ENCODE assay signal across 1 cellular context in genomic region chr7:128860158-128861073, GRCh38.
TF ChIP-seq lines count a peak whose summit lies in the region.

No MANE protein-coding gene starts in this region.

TF ChIP-seq in K562, 482 proteins besides CTCF, POLR2A, EP300 and RAD21 (continued from another document and continues in another):
- TF ChIP-seq TAF1 (IDR thresholded peaks at IDR 0.05; ENCODE audit: control insufficient read depth, extremely low read depth, insufficient read depth, low read length, severe bottlenecking) = peak; percentile 60
- TF ChIP-seq NFIC (IDR thresholded peaks at IDR 0.05) = peak; percentile 89
- TF ChIP-seq ZBTB5 (IDR thresholded peaks at IDR 0.05) = no peak
- 0 out of 2 replicates have a peak, but pooled peaks have one; percentile 14 for TF ChIP-seq ESRRA (IDR thresholded peaks at IDR 0.05; ENCODE audit: borderline replicate concordance, low read depth)
- TF ChIP-seq ZNF175 (CRISPR knock-in tag; IDR thresholded peaks at IDR 0.05; ENCODE audit: low read depth) = no peak
- TF ChIP-seq, protein P1, sequence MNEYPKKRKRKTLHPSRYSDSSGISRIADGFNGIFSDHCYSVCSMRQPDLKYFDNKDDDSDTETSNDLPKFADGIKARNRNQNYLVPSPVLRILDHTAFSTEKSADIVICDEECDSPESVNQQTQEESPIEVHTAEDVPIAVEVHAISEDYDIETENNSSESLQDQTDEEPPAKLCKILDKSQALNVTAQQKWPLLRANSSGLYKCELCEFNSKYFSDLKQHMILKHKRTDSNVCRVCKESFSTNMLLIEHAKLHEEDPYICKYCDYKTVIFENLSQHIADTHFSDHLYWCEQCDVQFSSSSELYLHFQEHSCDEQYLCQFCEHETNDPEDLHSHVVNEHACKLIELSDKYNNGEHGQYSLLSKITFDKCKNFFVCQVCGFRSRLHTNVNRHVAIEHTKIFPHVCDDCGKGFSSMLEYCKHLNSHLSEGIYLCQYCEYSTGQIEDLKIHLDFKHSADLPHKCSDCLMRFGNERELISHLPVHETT (CRISPR knock-in tag; conservative IDR thresholded peaks at IDR 0.05 in 1 of 2, IDR thresholded peaks at IDR 0.05 in 1 of 2) = no peak
- no peak for TF ChIP-seq NCOA2 (IDR thresholded peaks at IDR 0.05; ENCODE audit: partially characterized antibody in 2 of 2)
- TF ChIP-seq OTX1 (CRISPR knock-in tag; IDR thresholded peaks at IDR 0.05) = peak; percentile 98
- peak; percentile 93 for TF ChIP-seq TEAD4 (IDR thresholded peaks at IDR 0.05; ENCODE audit: low read length)
- TF ChIP-seq TEAD4 (CRISPR knock-in tag; IDR thresholded peaks at IDR 0.05; ENCODE audit: borderline replicate concordance) = no peak
- TF ChIP-seq ZNF668 (CRISPR knock-in tag; IDR thresholded peaks at IDR 0.05) = no peak
- no peak for TF ChIP-seq KLF6 (CRISPR knock-in tag; IDR thresholded peaks at IDR 0.05; ENCODE audit: borderline replicate concordance)
- peak; percentile 10 to 25; a peak in 1 of 4 replicates for TF ChIP-seq SRF (CRISPR knock-in tag; IDR thresholded peaks at IDR 0.05)
- TF ChIP-seq MAZ (CRISPR knock-in tag; conservative IDR thresholded peaks at IDR 0.05 in 1 of 2, IDR thresholded peaks at IDR 0.05 in 1 of 2) = peak; percentile 81 to 89
- TF ChIP-seq, protein P2, sequence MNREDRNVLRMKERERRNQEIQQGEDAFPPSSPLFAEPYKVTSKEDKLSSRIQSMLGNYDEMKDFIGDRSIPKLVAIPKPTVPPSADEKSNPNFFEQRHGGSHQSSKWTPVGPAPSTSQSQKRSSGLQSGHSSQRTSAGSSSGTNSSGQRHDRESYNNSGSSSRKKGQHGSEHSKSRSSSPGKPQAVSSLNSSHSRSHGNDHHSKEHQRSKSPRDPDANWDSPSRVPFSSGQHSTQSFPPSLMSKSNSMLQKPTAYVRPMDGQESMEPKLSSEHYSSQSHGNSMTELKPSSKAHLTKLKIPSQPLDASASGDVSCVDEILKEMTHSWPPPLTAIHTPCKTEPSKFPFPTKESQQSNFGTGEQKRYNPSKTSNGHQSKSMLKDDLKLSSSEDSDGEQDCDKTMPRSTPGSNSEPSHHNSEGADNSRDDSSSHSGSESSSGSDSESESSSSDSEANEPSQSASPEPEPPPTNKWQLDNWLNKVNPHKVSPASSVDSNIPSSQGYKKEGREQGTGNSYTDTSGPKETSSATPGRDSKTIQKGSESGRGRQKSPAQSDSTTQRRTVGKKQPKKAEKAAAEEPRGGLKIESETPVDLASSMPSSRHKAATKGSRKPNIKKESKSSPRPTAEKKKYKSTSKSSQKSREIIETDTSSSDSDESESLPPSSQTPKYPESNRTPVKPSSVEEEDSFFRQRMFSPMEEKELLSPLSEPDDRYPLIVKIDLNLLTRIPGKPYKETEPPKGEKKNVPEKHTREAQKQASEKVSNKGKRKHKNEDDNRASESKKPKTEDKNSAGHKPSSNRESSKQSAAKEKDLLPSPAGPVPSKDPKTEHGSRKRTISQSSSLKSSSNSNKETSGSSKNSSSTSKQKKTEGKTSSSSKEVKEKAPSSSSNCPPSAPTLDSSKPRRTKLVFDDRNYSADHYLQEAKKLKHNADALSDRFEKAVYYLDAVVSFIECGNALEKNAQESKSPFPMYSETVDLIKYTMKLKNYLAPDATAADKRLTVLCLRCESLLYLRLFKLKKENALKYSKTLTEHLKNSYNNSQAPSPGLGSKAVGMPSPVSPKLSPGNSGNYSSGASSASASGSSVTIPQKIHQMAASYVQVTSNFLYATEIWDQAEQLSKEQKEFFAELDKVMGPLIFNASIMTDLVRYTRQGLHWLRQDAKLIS (CRISPR knock-in tag; IDR thresholded peaks at IDR 0.05) = no peak
- TF ChIP-seq FOS (IDR thresholded peaks at IDR 0.05; ENCODE audit: extremely low read depth, insufficient read length) = no peak
- TF ChIP-seq, protein P3, sequence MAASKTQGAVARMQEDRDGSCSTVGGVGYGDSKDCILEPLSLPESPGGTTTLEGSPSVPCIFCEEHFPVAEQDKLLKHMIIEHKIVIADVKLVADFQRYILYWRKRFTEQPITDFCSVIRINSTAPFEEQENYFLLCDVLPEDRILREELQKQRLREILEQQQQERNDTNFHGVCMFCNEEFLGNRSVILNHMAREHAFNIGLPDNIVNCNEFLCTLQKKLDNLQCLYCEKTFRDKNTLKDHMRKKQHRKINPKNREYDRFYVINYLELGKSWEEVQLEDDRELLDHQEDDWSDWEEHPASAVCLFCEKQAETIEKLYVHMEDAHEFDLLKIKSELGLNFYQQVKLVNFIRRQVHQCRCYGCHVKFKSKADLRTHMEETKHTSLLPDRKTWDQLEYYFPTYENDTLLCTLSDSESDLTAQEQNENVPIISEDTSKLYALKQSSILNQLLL (CRISPR knock-in tag; IDR thresholded peaks at IDR 0.05; ENCODE audit: borderline replicate concordance) = no peak
- peak; percentile 78; the same call in 1 of the 2 replicates for TF ChIP-seq ZNF232 (CRISPR knock-in tag; IDR thresholded peaks at IDR 0.05)
- peak; percentile 50; the same call in 1 of the 2 replicates for TF ChIP-seq ARID3A (IDR thresholded peaks at IDR 0.05; ENCODE audit: borderline replicate concordance, low read depth, low read length)
- TF ChIP-seq ZNF354B (CRISPR knock-in tag; IDR thresholded peaks at IDR 0.05) = no peak
- peak; percentile 96 for TF ChIP-seq MYNN (IDR thresholded peaks at IDR 0.05)
- no peak for TF ChIP-seq MYNN (CRISPR knock-in tag; IDR thresholded peaks at IDR 0.05)
- TF ChIP-seq MCM3 (IDR thresholded peaks at IDR 0.05) = no peak
- no peak for TF ChIP-seq HDAC8 (tag; IDR thresholded peaks at IDR 0.05)
- TF ChIP-seq ZFPM2 (CRISPR knock-in tag; IDR thresholded peaks at IDR 0.05) = no peak
- no peak for TF ChIP-seq PHTF2 (CRISPR knock-in tag; IDR thresholded peaks at IDR 0.05)
- no peak for TF ChIP-seq THRA (IDR thresholded peaks at IDR 0.05)
- no peak for TF ChIP-seq ZNF253 (CRISPR knock-in tag; conservative IDR thresholded peaks at IDR 0.05)
- TF ChIP-seq, protein P4, sequence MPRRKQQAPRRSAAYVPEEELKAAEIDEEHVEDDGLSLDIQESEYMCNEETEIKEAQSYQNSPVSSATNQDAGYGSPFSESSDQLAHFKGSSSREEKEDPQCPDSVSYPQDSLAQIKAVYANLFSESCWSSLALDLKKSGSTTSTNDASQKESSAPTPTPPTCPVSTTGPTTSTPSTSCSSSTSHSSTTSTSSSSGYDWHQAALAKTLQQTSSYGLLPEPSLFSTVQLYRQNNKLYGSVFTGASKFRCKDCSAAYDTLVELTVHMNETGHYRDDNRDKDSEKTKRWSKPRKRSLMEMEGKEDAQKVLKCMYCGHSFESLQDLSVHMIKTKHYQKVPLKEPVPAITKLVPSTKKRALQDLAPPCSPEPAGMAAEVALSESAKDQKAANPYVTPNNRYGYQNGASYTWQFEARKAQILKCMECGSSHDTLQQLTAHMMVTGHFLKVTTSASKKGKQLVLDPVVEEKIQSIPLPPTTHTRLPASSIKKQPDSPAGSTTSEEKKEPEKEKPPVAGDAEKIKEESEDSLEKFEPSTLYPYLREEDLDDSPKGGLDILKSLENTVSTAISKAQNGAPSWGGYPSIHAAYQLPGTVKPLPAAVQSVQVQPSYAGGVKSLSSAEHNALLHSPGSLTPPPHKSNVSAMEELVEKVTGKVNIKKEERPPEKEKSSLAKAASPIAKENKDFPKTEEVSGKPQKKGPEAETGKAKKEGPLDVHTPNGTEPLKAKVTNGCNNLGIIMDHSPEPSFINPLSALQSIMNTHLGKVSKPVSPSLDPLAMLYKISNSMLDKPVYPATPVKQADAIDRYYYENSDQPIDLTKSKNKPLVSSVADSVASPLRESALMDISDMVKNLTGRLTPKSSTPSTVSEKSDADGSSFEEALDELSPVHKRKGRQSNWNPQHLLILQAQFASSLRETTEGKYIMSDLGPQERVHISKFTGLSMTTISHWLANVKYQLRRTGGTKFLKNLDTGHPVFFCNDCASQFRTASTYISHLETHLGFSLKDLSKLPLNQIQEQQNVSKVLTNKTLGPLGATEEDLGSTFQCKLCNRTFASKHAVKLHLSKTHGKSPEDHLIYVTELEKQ (CRISPR knock-in tag; IDR thresholded peaks at IDR 0.05) = no peak
- no peak for TF ChIP-seq ZNF282 (CRISPR knock-in tag; IDR thresholded peaks at IDR 0.05)
- TF ChIP-seq ZBTB12 (CRISPR knock-in tag; IDR thresholded peaks at IDR 0.05) = no peak
- no peak for TF ChIP-seq HDAC3 (IDR thresholded peaks at IDR 0.05; ENCODE audit: borderline replicate concordance, partially characterized antibody)
- TF ChIP-seq RFX5 (IDR thresholded peaks at IDR 0.05; ENCODE audit: low read depth, low read length) = no peak
- TF ChIP-seq NR3C1 (CRISPR knock-in tag; IDR thresholded peaks at IDR 0.05) = no peak
- no peak for TF ChIP-seq ESRRB (CRISPR knock-in tag; IDR thresholded peaks at IDR 0.05; ENCODE audit: borderline replicate concordance)
- TF ChIP-seq, protein P5, sequence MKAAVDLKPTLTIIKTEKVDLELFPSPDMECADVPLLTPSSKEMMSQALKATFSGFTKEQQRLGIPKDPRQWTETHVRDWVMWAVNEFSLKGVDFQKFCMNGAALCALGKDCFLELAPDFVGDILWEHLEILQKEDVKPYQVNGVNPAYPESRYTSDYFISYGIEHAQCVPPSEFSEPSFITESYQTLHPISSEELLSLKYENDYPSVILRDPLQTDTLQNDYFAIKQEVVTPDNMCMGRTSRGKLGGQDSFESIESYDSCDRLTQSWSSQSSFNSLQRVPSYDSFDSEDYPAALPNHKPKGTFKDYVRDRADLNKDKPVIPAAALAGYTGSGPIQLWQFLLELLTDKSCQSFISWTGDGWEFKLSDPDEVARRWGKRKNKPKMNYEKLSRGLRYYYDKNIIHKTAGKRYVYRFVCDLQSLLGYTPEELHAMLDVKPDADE (conservative IDR thresholded peaks at IDR 0.05; ENCODE audit: control insufficient read depth, low read depth, low read length) = peak; percentile 77; the same call in 1 of the 2 replicates
- TF ChIP-seq KAT2B (IDR thresholded peaks at IDR 0.05; ENCODE audit: low read depth, low read length) = no peak
- TF ChIP-seq TCFL5 (CRISPR knock-in tag; conservative IDR thresholded peaks at IDR 0.05) = no peak
- 0 out of 2 replicates have a peak, but pooled peaks have one; percentile 45 for TF ChIP-seq NR2C2 (CRISPR knock-in tag; IDR thresholded peaks at IDR 0.05)
- TF ChIP-seq NR2C2 (tag; IDR thresholded peaks at IDR 0.05) = 0 out of 2 replicates have a peak, but pooled peaks have one; percentile 6
- peak; percentile 19 to 45; a peak in 3 of 4 replicates for TF ChIP-seq FOXK2 (conservative IDR thresholded peaks at IDR 0.05 in 1 of 2, IDR thresholded peaks at IDR 0.05 in 1 of 2; ENCODE audit: low read depth in 2 of 2)
- TF ChIP-seq, protein P6, sequence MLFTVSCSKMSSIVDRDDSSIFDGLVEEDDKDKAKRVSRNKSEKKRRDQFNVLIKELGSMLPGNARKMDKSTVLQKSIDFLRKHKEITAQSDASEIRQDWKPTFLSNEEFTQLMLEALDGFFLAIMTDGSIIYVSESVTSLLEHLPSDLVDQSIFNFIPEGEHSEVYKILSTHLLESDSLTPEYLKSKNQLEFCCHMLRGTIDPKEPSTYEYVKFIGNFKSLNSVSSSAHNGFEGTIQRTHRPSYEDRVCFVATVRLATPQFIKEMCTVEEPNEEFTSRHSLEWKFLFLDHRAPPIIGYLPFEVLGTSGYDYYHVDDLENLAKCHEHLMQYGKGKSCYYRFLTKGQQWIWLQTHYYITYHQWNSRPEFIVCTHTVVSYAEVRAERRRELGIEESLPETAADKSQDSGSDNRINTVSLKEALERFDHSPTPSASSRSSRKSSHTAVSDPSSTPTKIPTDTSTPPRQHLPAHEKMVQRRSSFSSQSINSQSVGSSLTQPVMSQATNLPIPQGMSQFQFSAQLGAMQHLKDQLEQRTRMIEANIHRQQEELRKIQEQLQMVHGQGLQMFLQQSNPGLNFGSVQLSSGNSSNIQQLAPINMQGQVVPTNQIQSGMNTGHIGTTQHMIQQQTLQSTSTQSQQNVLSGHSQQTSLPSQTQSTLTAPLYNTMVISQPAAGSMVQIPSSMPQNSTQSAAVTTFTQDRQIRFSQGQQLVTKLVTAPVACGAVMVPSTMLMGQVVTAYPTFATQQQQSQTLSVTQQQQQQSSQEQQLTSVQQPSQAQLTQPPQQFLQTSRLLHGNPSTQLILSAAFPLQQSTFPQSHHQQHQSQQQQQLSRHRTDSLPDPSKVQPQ (CRISPR knock-in tag; IDR thresholded peaks at IDR 0.05; ENCODE audit: borderline replicate concordance) = 0 out of 2 replicates have a peak, but pooled peaks have one; percentile 37
